ENCODE assay signal across 10 cellular contexts in genomic region chr1:170692866-170693575, GRCh38. TPM values are rescaled to one million over a fixed set of nuclear protein-coding genes. Genes with fewer than 3 reads are reported as not detected.
DNase-seq lines count a peak whose midpoint lies in the region; ATAC-seq, FAIRE-seq and TF ChIP-seq lines count a peak whose summit lies in the region.
"Had no signal": no experiment of that assay in that cellular context is flagged by ENCODE, and none has a peak within 500 bp of the region (broad histone marks: within the 10 kb centered on the region; RNA-seq: fewer than 3 reads in every experiment).

No MANE protein-coding gene starts in this region.

- H3K36me3 ChIP-seq in astrocyte (ENCODE audit: insufficient read depth, low read length) (no peaks in the 10 kb centered on the region), heart left ventricle (no peaks in the 10 kb centered on the region), thoracic aorta (no peaks in the 10 kb centered on the region)

- intact Hi-C loops in heart left ventricle (cut with DNase I), result loop anchor here in 2 of 10 donors (10.0 kb wide), 2 partner anchors 72 to 172 kb away; no protein-coding TSS in a partner anchor

- H3K36me3 Mint-ChIP-seq in astrocyte (ENCODE audit: low read depth, unreplicated experiment), result no peaks in the 10 kb centered on the region
- H3K36me3 Mint-ChIP-seq in stimulated activated effector memory CD8-positive, alpha-beta T cell treated with anti-CD3 and anti-CD28 coated beads, Interleukin-12 subunit alpha, Interleukin-12 subunit beta, amount 100 ng/mL, for 72 hours, result no peaks in the 10 kb centered on the region

- H3K79me2 ChIP-seq in astrocyte (ENCODE audit: insufficient read depth, low read length), result peaks cover 95% of the 10 kb centered on the region

- peak overlapping the region; percentile 64 for H3K4me2 ChIP-seq in astrocyte (ENCODE audit: low read length)

- DNase-seq in HEK293T (ENCODE audit: extremely low spot score), result peak; percentile 36
- peak; percentile 75 for DNase-seq in astrocyte (ENCODE audit: low read depth)
- DNase-seq in heart left ventricle, result no peak
- no peak for DNase-seq in thoracic aorta (ENCODE audit: low spot score)
- no peak for DNase-seq in stimulated activated effector memory CD8-positive, alpha-beta T cell treated with anti-CD3 and anti-CD28 coated beads, Interleukin-12 subunit alpha, Interleukin-12 subunit beta, amount 100 ng/mL, for 72 hours (ENCODE audit: low spot score in 2 of 2)
- DNase-seq: activated naive CD4-positive, alpha-beta T cell treated with Interleukin-2 at 50 U/mL for 16 hours; GOT3 had no signal

- FAIRE-seq in astrocyte (lab: Jason Lieb, UNC), result peak; percentile 75
- FAIRE-seq: frontal cortex had no signal

- no peaks in the 10 kb centered on the region for H3K9me3 Mint-ChIP-seq in astrocyte (ENCODE audit: unreplicated experiment)
- no peaks in the 10 kb centered on the region for H3K9me3 Mint-ChIP-seq in stimulated activated effector memory CD8-positive, alpha-beta T cell treated with anti-CD3 and anti-CD28 coated beads, Interleukin-12 subunit alpha, Interleukin-12 subunit beta, amount 100 ng/mL, for 72 hours

- H3K4me1 ChIP-seq in astrocyte (ENCODE audit: insufficient read depth, low read length) (peaks cover 21% of the 10 kb centered on the region), heart left ventricle (peaks cover 1 to 84% (median 49%) of the 10 kb centered on the region in 12 donors), thoracic aorta (ENCODE audit: control insufficient read depth in 1 of 2, low read depth in 2 of 2) (peaks cover 41 to 79% of the 10 kb centered on the region in 2 donors)

- H3K27me3 Mint-ChIP-seq in astrocyte (ENCODE audit: low read depth, unreplicated experiment), result no peaks in the 10 kb centered on the region

- H3K9me3 ChIP-seq in astrocyte (ENCODE audit: insufficient read depth, low read depth, low read length) (no peaks in the 10 kb centered on the region), heart left ventricle (no peaks in the 10 kb centered on the region), thoracic aorta (no peaks in the 10 kb centered on the region)

- H2AFZ ChIP-seq in astrocyte (ENCODE audit: low read depth, low read length), result no peak overlapping the region

- peak overlapping the region; percentile 27 for H3K27ac Mint-ChIP-seq in astrocyte (ENCODE audit: unreplicated experiment)
- no peak overlapping the region for H3K27ac Mint-ChIP-seq in stimulated activated effector memory CD8-positive, alpha-beta T cell treated with anti-CD3 and anti-CD28 coated beads, Interleukin-12 subunit alpha, Interleukin-12 subunit beta, amount 100 ng/mL, for 72 hours

- peaks cover 5% of the 10 kb centered on the region for H3K4me1 Mint-ChIP-seq in astrocyte (ENCODE audit: low read depth, unreplicated experiment)
- no peaks in the 10 kb centered on the region for H3K4me1 Mint-ChIP-seq in stimulated activated effector memory CD8-positive, alpha-beta T cell treated with anti-CD3 and anti-CD28 coated beads, Interleukin-12 subunit alpha, Interleukin-12 subunit beta, amount 100 ng/mL, for 72 hours

- peak overlapping the region; percentile 39 for H3K9ac ChIP-seq in astrocyte (ENCODE audit: low read length)

- POLR2A ChIA-PET in HEK293T (lab: Yijun Ruan, JAX), result no interaction called here

- H3K4me3 ChIP-seq in astrocyte (ENCODE audit: insufficient read depth, low read depth, low read length) (peak overlapping the region; percentile 3), heart left ventricle (no peak overlapping the region), thoracic aorta (peak overlapping the region; percentile 29)

- TF ChIP-seq POLR2A in heart left ventricle (IDR thresholded peaks at IDR 0.05), result no peak

- H3K4me3 Mint-ChIP-seq in astrocyte (ENCODE audit: unreplicated experiment), result peak overlapping the region; percentile 29
- H3K4me3 Mint-ChIP-seq in stimulated activated effector memory CD8-positive, alpha-beta T cell treated with anti-CD3 and anti-CD28 coated beads, Interleukin-12 subunit alpha, Interleukin-12 subunit beta, amount 100 ng/mL, for 72 hours, result no peak overlapping the region

- H3K27me3 ChIP-seq in astrocyte (ENCODE audit: insufficient read depth, low read length), result no peaks in the 10 kb centered on the region
- H3K27me3 ChIP-seq in heart left ventricle, result no peaks in the 10 kb centered on the region
- no peaks in the 10 kb centered on the region for H3K27me3 ChIP-seq in thoracic aorta (replicated peaks; ENCODE audit: insufficient read depth)

- no peaks in the 10 kb centered on the region for H4K20me1 ChIP-seq in astrocyte (ENCODE audit: insufficient read depth, low read length)

- ATAC-seq in heart left ventricle (peak in 3 of 4 donors; percentile 78 to 81 (median 79)), thoracic aorta (ENCODE audit: insufficient number of reproducible peaks, low FRiP score, low read depth) (peak; percentile 92), GM21529 (IDR thresholded peaks at IDR 0.05; ENCODE audit: unreplicated experiment) (no peak), GM19452 (IDR thresholded peaks at IDR 0.05; ENCODE audit: unreplicated experiment) (no peak)
- no peak for ATAC-seq in stimulated activated effector memory CD8-positive, alpha-beta T cell treated with anti-CD3 and anti-CD28 coated beads, Interleukin-12 subunit alpha, Interleukin-12 subunit beta, amount 100 ng/mL, for 72 hours

- WGBS in heart left ventricle, 4 donors, result 16 to 45% (median 23%) methylated on average over 2 of the region's 2 CpGs

- TF ChIP-seq CTCF in astrocyte (IDR thresholded peaks at IDR 0.05; ENCODE audit: insufficient read depth, low read depth, low read length) (no peak), heart left ventricle (IDR thresholded peaks at IDR 0.05) (no peak), thoracic aorta (IDR thresholded peaks at IDR 0.05) (no peak)

- CTCF ChIA-PET in HEK293T (lab: Yijun Ruan, JAX), result no interaction called here

- peak overlapping the region; percentile 72 for H3K27ac ChIP-seq in astrocyte (ENCODE audit: low read depth, low read length)
- peak overlapping the region in 10 of 12 donors; percentile 5 to 68 (median 47) for H3K27ac ChIP-seq in heart left ventricle
- H3K27ac ChIP-seq in thoracic aorta, result peak overlapping the region; percentile 58 to 85

TF ChIP-seq in HEK293T, 16 proteins besides CTCF, POLR2A, EP300 and RAD21:
- no peak for TF ChIP-seq PKNOX1 (IDR thresholded peaks at IDR 0.05)
- TF ChIP-seq LEF1 (IDR thresholded peaks at IDR 0.05; ENCODE audit: borderline replicate concordance), result no peak
- TF ChIP-seq ARNT (IDR thresholded peaks at IDR 0.05), result no peak
- no peak for TF ChIP-seq CTBP1 (IDR thresholded peaks at IDR 0.05; ENCODE audit: borderline replicate concordance)
- TF ChIP-seq ELF4 (IDR thresholded peaks at IDR 0.05), result no peak
- no peak for TF ChIP-seq ZNF384 (IDR thresholded peaks at IDR 0.05)
- TF ChIP-seq TARDBP (IDR thresholded peaks at IDR 0.05), result no peak
- TF ChIP-seq FOXK2 (IDR thresholded peaks at IDR 0.05), result no peak
- TF ChIP-seq SUZ12 (IDR thresholded peaks at IDR 0.05), result no peak
- no peak for TF ChIP-seq L3MBTL2 (conservative IDR thresholded peaks at IDR 0.05)
- no peak for TF ChIP-seq HDGF (IDR thresholded peaks at IDR 0.05; ENCODE audit: borderline replicate concordance)
- no peak for TF ChIP-seq FOXM1 (IDR thresholded peaks at IDR 0.05; ENCODE audit: borderline replicate concordance)
- no peak for TF ChIP-seq NFRKB (IDR thresholded peaks at IDR 0.05)
- TF ChIP-seq SP1 (IDR thresholded peaks at IDR 0.05), result no peak
- no peak for TF ChIP-seq BHLHE40 (IDR thresholded peaks at IDR 0.05; ENCODE audit: borderline replicate concordance)

RNA-seq across cellular contexts. Expression of gene PRRX1, which starts 29.1 kb away (rescaled TPM):
- 1.3 and 2.6 TPM in 2 replicates for total RNA-seq in astrocyte
- total RNA-seq in heart left ventricle, result 100 to 1,000 TPM in 1 of 9 donors, 10 to 100 TPM in 8; 25.7 to 104 (median 53.3) TPM
- polyA plus RNA-seq in heart left ventricle, result 10 to 100 TPM; 16.2 to 27.7 TPM
- 100 to 1,000 TPM in 1 of 2 donors, 10 to 100 TPM in 1; 66.6 to 171 TPM for total RNA-seq in thoracic aorta

Comparison
In these comparisons a context has a peak if more than half of its experiments do, and no peak if none do; other contexts are left out.
1. DNase-seq: peak in HEK293T (single experiment) and astrocyte (single experiment); none in heart left ventricle (0 of 5), thoracic aorta (single experiment) and stimulated activated effector memory CD8-positive, alpha-beta T cell treated with anti-CD3 and anti-CD28 coated beads, Interleukin-12 subunit alpha, Interleukin-12 subunit beta, amount 100 ng/mL, for 72 hours (0 of 2).
2. H3K4me3 ChIP-seq: peak in astrocyte (single experiment) and thoracic aorta (single experiment); none in heart left ventricle (0 of 12).
3. ATAC-seq: peak in heart left ventricle (3 of 4) and thoracic aorta (single experiment); none in stimulated activated effector memory CD8-positive, alpha-beta T cell treated with anti-CD3 and anti-CD28 coated beads, Interleukin-12 subunit alpha, Interleukin-12 subunit beta, amount 100 ng/mL, for 72 hours (single experiment), GM21529 (single experiment) and GM19452 (single experiment).
4. Peak in every context shown above with its lines, with median percentiles within 50 percentile points of each other: H3K27ac ChIP-seq.